Comparison of ENCODE assay signal across 13 cellular contexts in genomic region chr13:26048745-26049144, GRCh38. TPM values are rescaled to one million over a fixed set of nuclear protein-coding genes. Genes with fewer than 3 reads are reported as not detected.
DNase-seq lines count a peak whose midpoint lies in the region; ATAC-seq and TF ChIP-seq lines count a peak whose summit lies in the region.
"Had no signal": no experiment of that assay in that cellular context is flagged by ENCODE, and none has a peak within 500 bp of the region (broad histone marks: within the 10 kb centered on the region; RNA-seq: fewer than 3 reads in every experiment).

No MANE protein-coding gene starts in this region.

- H3K9me3 ChIP-seq in HUES64 (ENCODE audit: insufficient read depth, low read depth, low read length): no peaks in the 10 kb centered on the region
- H3K9me3 ChIP-seq in endodermal cell (ENCODE audit: control insufficient read depth, low read length): no peaks in the 10 kb centered on the region
- H3K9me3 ChIP-seq in esophagus muscularis mucosa: no peaks in the 10 kb centered on the region
- H3K9me3 ChIP-seq: colonic mucosa had no signal

- H3K4me1 ChIP-seq in HUES64 (ENCODE audit: insufficient read depth, low read length): peaks cover 7% of the 10 kb centered on the region
- H3K4me1 ChIP-seq in endodermal cell (ENCODE audit: control insufficient read depth, insufficient read depth, low read length): no peaks in the 10 kb centered on the region
- peaks cover 11 to 33% (median 30%) of the 10 kb centered on the region in 4 donors for H3K4me1 ChIP-seq in esophagus muscularis mucosa
- H3K4me1 ChIP-seq: colonic mucosa had no signal

- 96% methylated on average over 3 of the region's 4 CpGs for WGBS in HUES64
- 83 to 92% methylated on average over 2 to 4 of the region's 4 CpGs for WGBS in endodermal cell (ENCODE audit: insufficient coverage in 1 of 2, insufficient read length in 1 of 2), 2 experiments
- 52% methylated on average over 4 of the region's 4 CpGs for WGBS in esophagus muscularis mucosa

- H3K36me3 Mint-ChIP-seq in endodermal cell (ENCODE audit: low read depth): peaks cover 57% of the 10 kb centered on the region
- no peaks in the 10 kb centered on the region for H3K36me3 Mint-ChIP-seq in neural crest cell (ENCODE audit: low read depth)

- peaks cover 7% of the 10 kb centered on the region for H3K4me1 Mint-ChIP-seq in endodermal cell
- H3K4me1 Mint-ChIP-seq in neural crest cell: peaks cover 15% of the 10 kb centered on the region

- H3K27me3 ChIP-seq in HUES64 (ENCODE audit: insufficient read depth, low read length): peaks cover 54% of the 10 kb centered on the region
- peaks cover 12% of the 10 kb centered on the region for H3K27me3 ChIP-seq in endodermal cell (ENCODE audit: control insufficient read depth, insufficient read depth, low read length, poor library complexity, severe bottlenecking)
- peaks cover 0 to 76% (median 35%) of the 10 kb centered on the region in 4 donors for H3K27me3 ChIP-seq in esophagus muscularis mucosa

- H3K9ac ChIP-seq in HUES64 (ENCODE audit: low read depth, low read length) (no peak overlapping the region), endodermal cell (ENCODE audit: extremely low read depth, low read length, poor library complexity, severe bottlenecking) (peak overlapping the region; percentile 67)

- TF ChIP-seq EP300 in esophagus muscularis mucosa (IDR thresholded peaks at IDR 0.05): no peak

- peaks cover 11% of the 10 kb centered on the region for H3K27me3 Mint-ChIP-seq in endodermal cell (ENCODE audit: insufficient read depth)
- H3K27me3 Mint-ChIP-seq in neural crest cell (ENCODE audit: low read depth): peaks cover 61% of the 10 kb centered on the region

- DNase-seq in COR-L47 (lab: John Stamatoyannopoulos, UW): peak; percentile 18
- DNase-seq in endodermal cell: no peak
- no peak for DNase-seq in neural crest cell (ENCODE audit: low read depth, low spot score)
- DNase-seq in esophagus muscularis mucosa (ENCODE audit: extremely low spot score): no peak
- no peak for DNase-seq in stimulated activated CD4-positive, alpha-beta T cell treated with anti-CD3 and anti-CD28 coated beads, Interleukin-2, amount 100 ng/mL, for 24 hours
- DNase-seq: activated CD4-positive, alpha-beta T cell treated with anti-CD3 and anti-CD28 coated beads, Interleukin-2, amount 50 U/mL, for 48 hours; colonic mucosa; KBM-7; T-helper 9 cell had no signal

- H3K27ac Mint-ChIP-seq in endodermal cell (no peak overlapping the region), neural crest cell (ENCODE audit: unreplicated experiment) (no peak overlapping the region)

- H3K4me3 Mint-ChIP-seq in endodermal cell (peak overlapping the region; percentile 96), neural crest cell (peak overlapping the region; percentile 83)

- H3K9me3 Mint-ChIP-seq in endodermal cell: no peaks in the 10 kb centered on the region
- H3K9me3 Mint-ChIP-seq in neural crest cell: no peaks in the 10 kb centered on the region

- H3K36me3 ChIP-seq in HUES64 (ENCODE audit: insufficient read depth, low read length) (peaks cover 28% of the 10 kb centered on the region), endodermal cell (ENCODE audit: control insufficient read depth, insufficient read depth, low read length) (peaks cover 45% of the 10 kb centered on the region), esophagus muscularis mucosa (no peaks in the 10 kb centered on the region)
- H3K36me3 ChIP-seq: colonic mucosa had no signal

- peak overlapping the region; percentile 61 for H3K4me3 ChIP-seq in HUES64 (ENCODE audit: low read length)
- H3K4me3 ChIP-seq in endodermal cell (ENCODE audit: low read length): peak overlapping the region; percentile 92
- H3K4me3 ChIP-seq in esophagus muscularis mucosa: no peak overlapping the region
- H3K4me3 ChIP-seq: colonic mucosa had no signal

- TF ChIP-seq CTCF in endodermal cell (conservative IDR thresholded peaks at IDR 0.05) (no peak), neural crest cell (conservative IDR thresholded peaks at IDR 0.05) (no peak), esophagus muscularis mucosa (IDR thresholded peaks at IDR 0.05) (no peak)

- H3K27ac ChIP-seq in HUES64 (ENCODE audit: low read depth, low read length) (no peak overlapping the region), endodermal cell (ENCODE audit: low read depth, low read length) (no peak overlapping the region), esophagus muscularis mucosa (replicated peaks in 1 of 4) (no peak overlapping the region)
- H3K27ac ChIP-seq: colonic mucosa, RWPE1 had no signal

- intact Hi-C loops in esophagus muscularis mucosa (cut with DNase I): no loop called here

- no peak for TF ChIP-seq POLR2A in esophagus muscularis mucosa (IDR thresholded peaks at IDR 0.05; ENCODE audit: low read depth)

- ATAC-seq in GM19035 (IDR thresholded peaks at IDR 0.05; ENCODE audit: unreplicated experiment) (no peak), GM21447 (IDR thresholded peaks at IDR 0.05; ENCODE audit: unreplicated experiment) (no peak)

RNA-seq across cellular contexts. Expression of gene SHISA2, which starts 3.1 kb away (rescaled TPM):
- polyA plus RNA-seq in HUES64 (2013, experiment 1 of 2): 8.2 TPM
- 7.2 TPM for polyA plus RNA-seq in HUES64 (2013, experiment 2 of 2)
- total RNA-seq in endodermal cell: 100 to 1,000 TPM; 195 to 292 TPM
- polyA plus RNA-seq in endodermal cell (2013, experiment 1 of 2): 18.0 TPM
- polyA plus RNA-seq in endodermal cell (2013, experiment 2 of 2): 19.7 TPM
- total RNA-seq in neural crest cell: 1.3 and 1.7 TPM in 2 replicates
- under 1 TPM in 3 of 4 donors, not detected in 1; 0.78 to 0.98 (median 0.83) TPM for total RNA-seq in esophagus muscularis mucosa

Comparison
In these comparisons a context has a peak if more than half of its experiments do, and no peak if none do; other contexts are left out.
1. H3K4me3 ChIP-seq: peak in HUES64 (single experiment) and endodermal cell (single experiment); none in esophagus muscularis mucosa (0 of 4).
2. RNA of gene SHISA2, which starts 3.1 kb away (total RNA-seq): 195 to 292 TPM in endodermal cell; 1.3 to 1.7 TPM in neural crest cell and 0.78 to 0.98 TPM in esophagus muscularis mucosa; every median in the first group is over 10 times any median in the second.